Comparison of ENCODE assay signal across 16 cellular contexts in the genomic region with DNA sequence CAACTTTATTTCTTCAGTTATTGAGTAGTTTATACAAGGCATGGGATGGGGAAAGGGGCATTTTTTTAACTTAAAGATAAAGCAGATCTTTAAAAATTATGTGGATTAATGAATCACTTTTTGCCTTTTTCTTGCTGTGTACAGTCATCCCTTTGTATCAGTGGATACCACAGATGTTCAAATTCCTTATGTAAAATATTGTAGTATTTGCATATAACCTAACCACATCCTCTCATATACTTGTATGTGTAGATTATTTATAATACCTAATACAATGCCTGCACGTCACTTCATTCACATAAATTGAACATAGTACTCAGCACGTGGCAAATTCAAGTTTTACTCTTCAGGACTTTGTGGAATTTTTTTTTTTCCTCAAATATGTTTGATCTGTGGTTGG.
DNase-seq lines count a peak whose midpoint lies in the region; ATAC-seq and TF ChIP-seq lines count a peak whose summit lies in the region.
"Had no signal": no experiment of that assay in that cellular context is flagged by ENCODE, and none has a peak within 500 bp of the region (broad histone marks: within the 10 kb centered on the region; RNA-seq: fewer than 3 reads in every experiment).

No MANE protein-coding gene starts in this region.

- no peaks in the 10 kb centered on the region for H3K79me2 ChIP-seq in OCI-LY7 (ENCODE audit: insufficient read depth, low read depth, low read length)

- H3K27ac ChIP-seq in OCI-LY7 (ENCODE audit: low read depth, low read length, poor library complexity, severe bottlenecking) = no peak overlapping the region
- H3K27ac ChIP-seq: PC-9, SJCRH30 had no signal

- H3K36me3 ChIP-seq in OCI-LY7 (ENCODE audit: insufficient read depth, low read length) = peaks cover 71% of the 10 kb centered on the region
- H3K36me3 ChIP-seq in mucosa of descending colon (ENCODE audit: low read depth) = no peaks in the 10 kb centered on the region

- no peak overlapping the region for H2AFZ ChIP-seq in OCI-LY7 (ENCODE audit: low read length)
- H2AFZ ChIP-seq: PC-9 had no signal

- H3K4me1 ChIP-seq in OCI-LY7 (ENCODE audit: insufficient read depth, low read length, poor library complexity, severe bottlenecking) (peaks cover 9% of the 10 kb centered on the region), mucosa of descending colon (ENCODE audit: low read depth) (no peaks in the 10 kb centered on the region)
- H3K4me1 ChIP-seq: SJCRH30 had no signal

- H3K4me2 ChIP-seq in OCI-LY7 (ENCODE audit: low read length) = peak overlapping the region; percentile 23; the same call in 1 of the 2 replicates
- H3K4me2 ChIP-seq: PC-9 had no signal

- ATAC-seq in GM18508 (IDR thresholded peaks at IDR 0.05; ENCODE audit: insufficient read depth, unreplicated experiment) (peak; percentile 59), GM19395 (IDR thresholded peaks at IDR 0.05; ENCODE audit: unreplicated experiment) (peak; percentile 73), HG03354 (IDR thresholded peaks at IDR 0.05; ENCODE audit: poor library complexity, severe bottlenecking, unreplicated experiment) (peak; percentile 89), HG02840 (IDR thresholded peaks at IDR 0.05; ENCODE audit: low FRiP score, unreplicated experiment) (no peak), HG02678 (IDR thresholded peaks at IDR 0.05; ENCODE audit: unreplicated experiment) (no peak), mucosa of descending colon (no peak)

- no peaks in the 10 kb centered on the region for H3K9me3 ChIP-seq in OCI-LY7 (ENCODE audit: low read length)
- H3K9me3 ChIP-seq in mucosa of descending colon = no peaks in the 10 kb centered on the region
- H3K9me3 ChIP-seq: SJCRH30 had no signal

- POLR2A ChIA-PET in OCI-LY7 (lab: Charles Lee) = no interaction called here

- no peak for TF ChIP-seq CTCF in OCI-LY7 (conservative IDR thresholded peaks at IDR 0.05; ENCODE audit: low read length)
- TF ChIP-seq CTCF in mucosa of descending colon (IDR thresholded peaks at IDR 0.05) = no peak

- no peaks in the 10 kb centered on the region for H4K20me1 ChIP-seq in OCI-LY7 (ENCODE audit: insufficient read depth, low read length)

- intact Hi-C loops in OCI-LY7 (cut with micrococcal nuclease; ENCODE audit: unreplicated experiment) = no loop called here
- intact Hi-C loops in mucosa of descending colon (cut with DNase I, micrococcal nuclease) = no loop called here

- DNase-seq in OCI-LY7 (ENCODE audit: low spot score) (peak; percentile 19), DMS153 treated with DMSO at 0.1 percent for 48 hours (lab: John Stamatoyannopoulos, UW; ENCODE audit: unreplicated experiment) (no peak), mucosa of descending colon (no peak)
- DNase-seq: C1 segment of cervical spinal cord, H9, NCI-H1417, NCI-H187 treated with DMSO at 0.1 percent for 48 hours, NCI-H446, NCI-H774, PC-9, SJCRH30 had no signal

- no TSS peak for BruUV-seq in OCI-LY7 (replicated peaks; lab: Mats Ljungman, UMichigan)

- H3K4me3 ChIP-seq in OCI-LY7 (ENCODE audit: low read depth, low read length, poor library complexity, severe bottlenecking) (no peak overlapping the region), mucosa of descending colon (no peak overlapping the region)
- H3K4me3 ChIP-seq: PC-9, SJCRH30 had no signal

- H3K9me2 ChIP-seq in OCI-LY7 (ENCODE audit: insufficient read depth, low read length) = no peaks in the 10 kb centered on the region

- CTCF ChIA-PET in OCI-LY7 (lab: Charles Lee; ENCODE audit: unreplicated experiment) = no interaction called here

Comparison
In these comparisons a context has a peak if more than half of its experiments do, and no peak if none do; other contexts are left out.
1. ATAC-seq: peak in GM18508 (single experiment), GM19395 (single experiment) and HG03354 (single experiment); none in HG02840 (single experiment), HG02678 (single experiment) and mucosa of descending colon (single experiment).